Comparison of ENCODE assay signal across 1 cellular context in genomic region chr16:12289175-12290063, GRCh38.
TF ChIP-seq lines count a peak whose summit lies in the region.

No MANE protein-coding gene starts in this region.

TF ChIP-seq in HepG2, 621 proteins besides CTCF, POLR2A, EP300 and RAD21 (continued from another document and continues in another):
- TF ChIP-seq CENPBD1 (CRISPR knock-in tag; IDR thresholded peaks at IDR 0.05; ENCODE audit: borderline replicate concordance, low read depth), result no peak
- 0 out of 4 replicates have a peak, but pooled peaks of 1 of the 2 experiments have one; percentile 25 for TF ChIP-seq KLF16 (CRISPR knock-in tag; IDR thresholded peaks at IDR 0.05)
- no peak for TF ChIP-seq HCFC1 (IDR thresholded peaks at IDR 0.05; ENCODE audit: low read depth, low read length)
- TF ChIP-seq NCOA5 (CRISPR knock-in tag; IDR thresholded peaks at IDR 0.05), result no peak
- TF ChIP-seq NCOA2 (CRISPR knock-in tag; IDR thresholded peaks at IDR 0.05), result peak; percentile 67
- no peak for TF ChIP-seq ZNF138 (CRISPR knock-in tag; IDR thresholded peaks at IDR 0.05; ENCODE audit: low read depth)
- no peak; the same call in 1 of the 2 replicates for TF ChIP-seq NFE2 (CRISPR knock-in tag; IDR thresholded peaks at IDR 0.05)
- no peak for TF ChIP-seq ZNF7 (CRISPR knock-in tag; IDR thresholded peaks at IDR 0.05)
- TF ChIP-seq MAFF (IDR thresholded peaks at IDR 0.05; ENCODE audit: low read depth, low read length), result peak; percentile 65; the same call in 1 of the 2 replicates
- peak; percentile 46; the same call in 1 of the 2 replicates for TF ChIP-seq MIER3 (CRISPR knock-in tag; IDR thresholded peaks at IDR 0.05; ENCODE audit: borderline replicate concordance)
- TF ChIP-seq MAF1 (CRISPR knock-in tag; IDR thresholded peaks at IDR 0.05; ENCODE audit: borderline replicate concordance), result 0 out of 2 replicates have a peak, but pooled peaks have one; percentile 21
- TF ChIP-seq ZNF615 (CRISPR knock-in tag; IDR thresholded peaks at IDR 0.05; ENCODE audit: borderline replicate concordance), result no peak
- TF ChIP-seq SRSF4 (IDR thresholded peaks at IDR 0.05; ENCODE audit: low read depth, low read length, poor library complexity, severe bottlenecking), result no peak
- TF ChIP-seq TEAD2 (CRISPR knock-in tag; IDR thresholded peaks at IDR 0.05), result no peak
- TF ChIP-seq IKZF1 (IDR thresholded peaks at IDR 0.05), result no peak
- no peak for TF ChIP-seq E2F2 (CRISPR knock-in tag; IDR thresholded peaks at IDR 0.05; ENCODE audit: borderline replicate concordance)
- TF ChIP-seq ZC3H4 (CRISPR knock-in tag; IDR thresholded peaks at IDR 0.05; ENCODE audit: borderline replicate concordance), result peak; percentile 58; the same call in 1 of the 2 replicates
- TF ChIP-seq SAFB2 (CRISPR knock-in tag; IDR thresholded peaks at IDR 0.05; ENCODE audit: borderline replicate concordance, low read depth), result peak; percentile 93; the same call in 1 of the 2 replicates
- TF ChIP-seq TMF1 (CRISPR knock-in tag; IDR thresholded peaks at IDR 0.05; ENCODE audit: low read depth), result 0 out of 2 replicates have a peak, but pooled peaks have one; percentile 63
- TF ChIP-seq NR2F2 (IDR thresholded peaks at IDR 0.05; ENCODE audit: borderline replicate concordance, low read depth), result peak; percentile 61; the same call in 1 of the 2 replicates
- TF ChIP-seq ZBTB34 (CRISPR knock-in tag; IDR thresholded peaks at IDR 0.05), result peak; percentile 54; the same call in 1 of the 2 replicates
- TF ChIP-seq NCOA1 (CRISPR knock-in tag; IDR thresholded peaks at IDR 0.05), result no peak
- TF ChIP-seq FOSL1 (CRISPR knock-in tag; IDR thresholded peaks at IDR 0.05; ENCODE audit: borderline replicate concordance), result no peak
- no peak for TF ChIP-seq CERS6 (CRISPR knock-in tag; IDR thresholded peaks at IDR 0.05)
- TF ChIP-seq ZNF350 (CRISPR knock-in tag; IDR thresholded peaks at IDR 0.05; ENCODE audit: borderline replicate concordance, low read depth), result peak; percentile 63; the same call in 1 of the 2 replicates
- TF ChIP-seq CEBPZ (IDR thresholded peaks at IDR 0.05; ENCODE audit: low read length), result no peak
- no peak for TF ChIP-seq ONECUT2 (CRISPR knock-in tag; IDR thresholded peaks at IDR 0.05)
- TF ChIP-seq HMGXB4 (CRISPR knock-in tag; IDR thresholded peaks at IDR 0.05; ENCODE audit: borderline replicate concordance in 1 of 2, low read depth in 1 of 2), result peak; percentile 57 to 72; a peak in 3 of 4 replicates
- no peak for TF ChIP-seq ZNF775 (CRISPR knock-in tag; IDR thresholded peaks at IDR 0.05; ENCODE audit: borderline replicate concordance)
- no peak for TF ChIP-seq TCF7L2 (IDR thresholded peaks at IDR 0.05; ENCODE audit: low read depth, low read length)
- TF ChIP-seq GATAD1 (CRISPR knock-in tag; IDR thresholded peaks at IDR 0.05), result peak; percentile 10; the same call in 1 of the 2 replicates
- peak; percentile 10; the same call in 1 of the 2 replicates for TF ChIP-seq STAT5B (CRISPR knock-in tag; IDR thresholded peaks at IDR 0.05)
- no peak for TF ChIP-seq SRSF9 (IDR thresholded peaks at IDR 0.05; ENCODE audit: borderline replicate concordance, insufficient read depth, low read depth, low read length, poor library complexity, severe bottlenecking)
- TF ChIP-seq CCDC6 (CRISPR knock-in tag; IDR thresholded peaks at IDR 0.05), result no peak
- peak; percentile 85 for TF ChIP-seq ZBTB20 (CRISPR knock-in tag; IDR thresholded peaks at IDR 0.05; ENCODE audit: borderline replicate concordance, low read depth)
- no peak for TF ChIP-seq NFIB (CRISPR knock-in tag; IDR thresholded peaks at IDR 0.05; ENCODE audit: borderline replicate concordance)
- no peak for TF ChIP-seq RARG (CRISPR knock-in tag; IDR thresholded peaks at IDR 0.05; ENCODE audit: low read depth)
- no peak for TF ChIP-seq SUZ12 (IDR thresholded peaks at IDR 0.05; ENCODE audit: low read depth, low read length)
- TF ChIP-seq SIX4 (CRISPR knock-in tag; IDR thresholded peaks at IDR 0.05), result peak; percentile 40
- TF ChIP-seq SALL2 (CRISPR knock-in tag; IDR thresholded peaks at IDR 0.05), result no peak
- TF ChIP-seq IRF1 (CRISPR knock-in tag; IDR thresholded peaks at IDR 0.05; ENCODE audit: low read depth), result no peak
- TF ChIP-seq CENPT (CRISPR knock-in tag; IDR thresholded peaks at IDR 0.05; ENCODE audit: low read depth), result no peak
- 0 out of 2 replicates have a peak, but pooled peaks have one; percentile 46 for TF ChIP-seq THAP9 (CRISPR knock-in tag; IDR thresholded peaks at IDR 0.05; ENCODE audit: borderline replicate concordance)
- 0 out of 2 replicates have a peak, but pooled peaks have one; percentile 43 for TF ChIP-seq ZNF557 (CRISPR knock-in tag; IDR thresholded peaks at IDR 0.05)
- TF ChIP-seq SKI (IDR thresholded peaks at IDR 0.05; ENCODE audit: partially characterized antibody), result peak; percentile 62
- peak; percentile 84 for TF ChIP-seq RARA (CRISPR knock-in tag; IDR thresholded peaks at IDR 0.05)
- no peak for TF ChIP-seq HNRNPH1 (optimal IDR thresholded peaks at IDR 0.05; ENCODE audit: low read depth, low read length)
- TF ChIP-seq PLSCR1 (CRISPR knock-in tag; IDR thresholded peaks at IDR 0.05; ENCODE audit: borderline replicate concordance), result no peak
- no peak; the same call in 1 of the 2 replicates for TF ChIP-seq ZNF543 (CRISPR knock-in tag; IDR thresholded peaks at IDR 0.05)
- TF ChIP-seq POGK (CRISPR knock-in tag; conservative IDR thresholded peaks at IDR 0.05), result no peak; the same call in 1 of the 2 replicates
- no peak for TF ChIP-seq HNRNPLL (IDR thresholded peaks at IDR 0.05; ENCODE audit: low read depth, low read length, poor library complexity, severe bottlenecking)
